In the genomic region with DNA sequence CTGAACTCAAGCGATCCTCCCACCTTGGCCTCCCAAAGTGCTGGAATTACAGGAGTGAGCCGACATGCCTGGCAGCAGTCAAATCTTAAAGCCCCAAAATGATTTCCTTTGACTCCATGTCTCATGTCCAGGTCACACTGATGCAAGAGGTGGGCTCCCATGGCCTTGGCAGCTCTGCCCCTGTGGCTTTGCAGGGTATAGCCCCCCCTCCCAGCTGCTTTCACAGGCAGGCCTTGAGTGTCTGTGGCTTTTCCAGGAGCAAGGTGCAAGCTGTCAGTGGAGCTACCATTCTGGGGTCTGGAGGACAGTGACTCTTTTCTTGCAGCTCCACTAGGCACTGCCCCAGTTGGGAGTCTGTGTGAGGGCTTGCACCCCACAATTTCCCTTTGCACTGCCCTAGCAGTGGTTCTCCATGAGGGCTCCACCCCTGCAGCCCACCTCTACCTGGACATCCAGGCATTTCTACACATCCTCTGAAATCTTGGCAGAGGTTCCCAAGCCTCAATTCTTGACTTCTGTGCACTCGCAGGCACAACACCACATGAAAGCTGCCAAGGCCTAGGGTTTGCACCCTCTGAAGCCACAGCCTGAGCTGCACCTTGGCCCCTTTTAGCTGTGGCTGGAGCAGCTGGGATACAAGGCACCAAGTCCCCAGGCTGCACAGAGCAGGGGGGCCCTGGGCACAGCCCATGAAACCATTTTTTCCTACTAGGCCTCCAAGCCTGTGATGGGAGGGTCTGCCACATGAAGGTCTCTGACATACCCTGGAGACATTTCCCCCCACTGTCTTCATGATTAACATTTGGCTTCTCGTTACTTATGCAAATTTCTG, we compare ENCODE assay signal across 24 cellular contexts.
DNase-seq lines count a peak whose midpoint lies in the region; ATAC-seq, FAIRE-seq and TF ChIP-seq lines count a peak whose summit lies in the region.
"Had no signal": no experiment of that assay in that cellular context is flagged by ENCODE, and none has a peak within 500 bp of the region (broad histone marks: within the 10 kb centered on the region; RNA-seq: fewer than 3 reads in every experiment).

No MANE protein-coding gene starts in this region.

- TSS peak; percentile 66 for BruUV-seq in GM12878 (replicated peaks; lab: Mats Ljungman, UMichigan)

- H3K79me2 ChIP-seq in GM12878 (ENCODE audit: control insufficient read depth, insufficient read depth, low read length) = no peaks in the 10 kb centered on the region

- H3K4me1 ChIP-seq in GM12878 (ENCODE audit: control insufficient read depth, insufficient read depth, low read length) = peaks cover 9% of the 10 kb centered on the region
- H3K4me1 ChIP-seq in spleen = peaks cover 0 to 9% (median 0%) of the 10 kb centered on the region in 6 donors
- no peaks in the 10 kb centered on the region for H3K4me1 ChIP-seq in psoas muscle

- no peak overlapping the region for H3K9ac ChIP-seq in GM12878 (ENCODE audit: control insufficient read depth, insufficient read depth, low read length)

- WGBS in GM12878 (ENCODE audit: insufficient coverage, insufficient replicate concordance, low lambda C conversion rate, missing lambda C conversion rate) = 96% methylated on average over 4 of the region's 4 CpGs
- WGBS in spleen, 5 donors = 96 to 97% (median 96%) methylated on average over 4 of the region's 4 CpGs
- WGBS in psoas muscle, 3 donors = 95 to 97% (median 96%) methylated on average over 4 of the region's 4 CpGs

- H3K27ac Mint-ChIP-seq in endothelial cell (ENCODE audit: unreplicated experiment) = no peak overlapping the region
- H3K27ac Mint-ChIP-seq: CD4-positive, alpha-beta T cell; H9 had no signal

- H3K9me3 ChIP-seq in GM12878 (replicated peaks; ENCODE audit: control insufficient read depth, insufficient read depth, low read length) (peaks cover 7% of the 10 kb centered on the region; the same call in 2 of the 3 replicates), spleen (peaks cover 0 to 24% (median 19%) of the 10 kb centered on the region in 8 donors), psoas muscle (no peaks in the 10 kb centered on the region)
- H3K9me3 ChIP-seq: BE2C had no signal

- SMC1A ChIA-PET in GM12878 (lab: Charles Lee; ENCODE audit: uncharacterized antibody, unreplicated experiment) = no interaction called here

- no peak for TF ChIP-seq POLR2A in GM12878 (IDR thresholded peaks at IDR 0.05; ENCODE audit: low read depth, low read length)
- TF ChIP-seq POLR2A in spleen (IDR thresholded peaks at IDR 0.05) = no peak

- no peak overlapping the region for H3K4me2 ChIP-seq in GM12878 (ENCODE audit: control insufficient read depth, insufficient read depth)

- no peak overlapping the region for H3K27ac ChIP-seq in GM12878 (ENCODE audit: control insufficient read depth, insufficient read depth)
- no peak overlapping the region for H3K27ac ChIP-seq in spleen
- no peak overlapping the region for H3K27ac ChIP-seq in psoas muscle
- H3K27ac ChIP-seq: C4-2B, HL-60 had no signal

- no peak overlapping the region for H3K4me3 Mint-ChIP-seq in endothelial cell (ENCODE audit: unreplicated experiment)
- H3K4me3 Mint-ChIP-seq: CD4-positive, alpha-beta T cell; H9 had no signal

- POLR2A ChIA-PET in GM12878 (lab: Charles Lee) = no interaction called here

- peaks cover 8% of the 10 kb centered on the region for H3K36me3 Mint-ChIP-seq in endothelial cell (ENCODE audit: low read depth, unreplicated experiment)

- no peaks in the 10 kb centered on the region for H4K20me1 ChIP-seq in GM12878 (ENCODE audit: control insufficient read depth, insufficient read depth)

- no peak for TF ChIP-seq EP300 in GM12878 (IDR thresholded peaks at IDR 0.05; ENCODE audit: borderline replicate concordance in 1 of 2, control insufficient read depth in 1 of 2, low read depth in 2 of 2, low read length in 2 of 2)

- H3K9me3 Mint-ChIP-seq in endothelial cell (ENCODE audit: unreplicated experiment) = no peaks in the 10 kb centered on the region
- H3K9me3 Mint-ChIP-seq: CD4-positive, alpha-beta T cell had no signal

- RAD21 ChIA-PET in GM12878 (lab: Charles Lee; ENCODE audit: unreplicated experiment) = no interaction called here

- no peak for TF ChIP-seq RAD21 in GM12878 (IDR thresholded peaks at IDR 0.05; ENCODE audit: insufficient read depth, low read depth, low read length)

- DNase-seq in activated CD8-positive, alpha-beta memory T cell treated with anti-CD3 and anti-CD28 coated beads for 24 hours = peak; percentile 50
- DNase-seq in activated CD8-positive, alpha-beta memory T cell treated with anti-CD3 and anti-CD28 coated beads, Interleukin-2, amount 50 U/mL, for 4 hours = no peak
- DNase-seq in GM12865 (ENCODE audit: low read depth) (peak; percentile 10), GM12878 (ENCODE audit: low read depth, low spot score) (no peak), spleen (peak; percentile 65), psoas muscle (no peak), KG1 (lab: John Stamatoyannopoulos, UW) (no peak), endothelial cell (ENCODE audit: low spot score) (no peak)
- DNase-seq: 8988T; BE2C; Caco-2; CD4-positive, alpha-beta T cell; DMS153; DMS79; GF-D8; H9; IMR-90; KBM-7 had no signal

- no peak overlapping the region for H2AFZ ChIP-seq in GM12878 (ENCODE audit: control insufficient read depth, low read depth, low read length)

- in situ Hi-C loops in GM12878 (cut with MboI) = loop anchor here (10.0 kb wide), 1 partner anchor 105 kb away; the partner anchor contains the start of gene TMEM106A

- CTCF ChIA-PET in GM12878 (lab: Yijun Ruan, JAX) = no interaction called here

- H3K4me3 ChIP-seq in GM12865 (ENCODE audit: low read depth, low read length) (no peak overlapping the region), GM12878 (no peak overlapping the region), spleen (no peak overlapping the region), psoas muscle (no peak overlapping the region)

- TF ChIP-seq CTCF in GM12865 (IDR thresholded peaks at IDR 0.05; ENCODE audit: insufficient read depth, low read depth, low read length, missing control alignments) = no peak
- no peak for TF ChIP-seq CTCF in GM12878 (IDR thresholded peaks at IDR 0.05 in 2 of 3, conservative IDR thresholded peaks at IDR 0.05 in 1 of 3; ENCODE audit: control insufficient read depth in 2 of 3, extremely low read depth in 1 of 3, insufficient read depth in 1 of 3, low read depth in 3 of 3, low read length in 3 of 3)
- no peak for TF ChIP-seq CTCF in spleen (IDR thresholded peaks at IDR 0.05 in 8 of 11, conservative IDR thresholded peaks at IDR 0.05 in 3 of 11)
- no peak for TF ChIP-seq CTCF in psoas muscle (IDR thresholded peaks at IDR 0.05)
- TF ChIP-seq CTCF in endothelial cell (IDR thresholded peaks at IDR 0.05; ENCODE audit: unreplicated experiment) = no peak

- ATAC-seq in GM12878 (no peak), psoas muscle (no peak)

- H3K27me3 ChIP-seq in GM12878 (replicated peaks in 1 of 2; ENCODE audit: control insufficient read depth in 2 of 2, insufficient read depth in 2 of 2, low read length in 1 of 2) (no peaks in the 10 kb centered on the region), spleen (replicated peaks in 1 of 7) (no peaks in the 10 kb centered on the region), psoas muscle (ENCODE audit: insufficient read depth in 3 of 3, low read length in 2 of 3) (no peaks in the 10 kb centered on the region)
- H3K27me3 ChIP-seq: BE2C had no signal

- H3K27me3 Mint-ChIP-seq in endothelial cell (ENCODE audit: unreplicated experiment) = peaks cover 5% of the 10 kb centered on the region
- H3K27me3 Mint-ChIP-seq: CD4-positive, alpha-beta T cell had no signal

- FAIRE-seq in GM12878 (lab: Jason Lieb, UNC) = no peak
- FAIRE-seq: D721Med, GM12891, GM19239, H1 had no signal

- peaks cover 7% of the 10 kb centered on the region for H3K4me1 Mint-ChIP-seq in endothelial cell (ENCODE audit: unreplicated experiment)

- intact Hi-C loops in GM12878 (cut with micrococcal nuclease; ENCODE audit: unreplicated experiment) = no loop called here
- intact Hi-C loops in spleen (cut with DNase I; ENCODE audit: low total_unique reads) = no loop called here
- intact Hi-C loops in psoas muscle (cut with DNase I) = no loop called here

- no peaks in the 10 kb centered on the region for H3K36me3 ChIP-seq in GM12878 (ENCODE audit: control insufficient read depth in 2 of 2, insufficient read depth in 2 of 2, low read length in 1 of 2)
- H3K36me3 ChIP-seq in spleen = peaks cover 0 to 4% (median 0%) of the 10 kb centered on the region in 6 donors
- no peaks in the 10 kb centered on the region for H3K36me3 ChIP-seq in psoas muscle (ENCODE audit: insufficient read depth in 1 of 2, low read depth in 1 of 2)
- H3K36me3 ChIP-seq: BE2C had no signal

TF ChIP-seq in GM12878, 131 proteins besides CTCF, POLR2A, EP300 and RAD21:
- peak; percentile 29; the same call in 1 of the 2 replicates for TF ChIP-seq CBX5 (IDR thresholded peaks at IDR 0.05; ENCODE audit: low read depth)
- TF ChIP-seq, protein P1, sequence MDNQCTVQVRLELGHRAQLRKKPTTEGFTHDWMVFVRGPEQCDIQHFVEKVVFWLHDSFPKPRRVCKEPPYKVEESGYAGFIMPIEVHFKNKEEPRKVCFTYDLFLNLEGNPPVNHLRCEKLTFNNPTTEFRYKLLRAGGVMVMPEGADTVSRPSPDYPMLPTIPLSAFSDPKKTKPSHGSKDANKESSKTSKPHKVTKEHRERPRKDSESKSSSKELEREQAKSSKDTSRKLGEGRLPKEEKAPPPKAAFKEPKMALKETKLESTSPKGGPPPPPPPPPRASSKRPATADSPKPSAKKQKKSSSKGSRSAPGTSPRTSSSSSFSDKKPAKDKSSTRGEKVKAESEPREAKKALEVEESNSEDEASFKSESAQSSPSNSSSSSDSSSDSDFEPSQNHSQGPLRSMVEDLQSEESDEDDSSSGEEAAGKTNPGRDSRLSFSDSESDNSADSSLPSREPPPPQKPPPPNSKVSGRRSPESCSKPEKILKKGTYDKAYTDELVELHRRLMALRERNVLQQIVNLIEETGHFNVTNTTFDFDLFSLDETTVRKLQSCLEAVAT (IDR thresholded peaks at IDR 0.05) = no peak

Comparison
In these comparisons a context has a peak if more than half of its experiments do, and no peak if none do; other contexts are left out.
1. DNase-seq: peak in activated CD8-positive, alpha-beta memory T cell treated with anti-CD3 and anti-CD28 coated beads for 24 hours (single experiment), GM12865 (single experiment) and spleen (single experiment); none in activated CD8-positive, alpha-beta memory T cell treated with anti-CD3 and anti-CD28 coated beads, Interleukin-2, amount 50 U/mL, for 4 hours (single experiment), GM12878 (single experiment), psoas muscle (0 of 2), KG1 (single experiment) and endothelial cell (single experiment).